Comparison of ENCODE assay signal across 8 cellular contexts in the genomic region with DNA sequence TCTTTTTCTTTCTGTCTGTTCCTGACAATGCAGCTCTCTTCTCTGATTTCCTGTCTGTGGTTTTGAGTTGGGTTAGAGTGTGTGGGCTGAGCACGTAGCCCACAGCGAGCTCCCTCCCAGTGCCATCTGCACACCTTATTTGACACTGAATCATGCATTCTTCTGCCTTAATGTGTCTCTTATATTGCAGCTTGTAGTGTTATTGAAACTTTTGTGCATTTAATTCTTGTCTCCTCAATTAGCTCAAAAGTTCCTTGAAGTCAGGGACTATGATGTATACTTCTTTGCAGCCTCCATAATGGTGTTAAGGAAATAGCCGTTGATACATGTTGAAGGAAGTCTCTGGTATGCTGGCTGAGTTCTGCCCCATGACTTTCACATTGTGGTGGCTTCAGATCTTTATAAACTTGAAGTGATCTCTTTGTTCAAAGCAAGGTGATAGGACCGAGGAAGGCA.
DNase-seq lines count a peak whose midpoint lies in the region; ATAC-seq and TF ChIP-seq lines count a peak whose summit lies in the region.

No MANE protein-coding gene starts in this region.

- CTCF ChIA-PET in activated naive CD4-positive, alpha-beta T cell treated with anti-CD3 and anti-CD28 coated beads for 36 hours (lab: Charles Lee), result interaction anchor here (0.5 to 1.0 kb wide), 6 partner anchors 18 to 805 kb away, joined by 3 to 4 read pairs (median 3); no protein-coding TSS in a partner anchor

- no peaks in the 10 kb centered on the region for H3K9me3 Mint-ChIP-seq in activated naive CD4-positive, alpha-beta T cell treated with anti-CD3 and anti-CD28 coated beads for 36 hours
- H3K9me3 Mint-ChIP-seq in glutamatergic neuron (ENCODE audit: unreplicated experiment), result no peaks in the 10 kb centered on the region

- TF ChIP-seq CTCF in glutamatergic neuron (IDR thresholded peaks at IDR 0.05; ENCODE audit: partially characterized antibody, unreplicated experiment), result no peak

- H3K4me3 Mint-ChIP-seq in activated naive CD4-positive, alpha-beta T cell treated with anti-CD3 and anti-CD28 coated beads for 36 hours, result no peak overlapping the region
- H3K4me3 Mint-ChIP-seq in glutamatergic neuron (ENCODE audit: unreplicated experiment), result no peak overlapping the region

- intact Hi-C loops in activated naive CD4-positive, alpha-beta T cell treated with anti-CD3 and anti-CD28 coated beads for 36 hours (cut with micrococcal nuclease), result loop anchor here (2.0 to 10.0 kb wide), 2 partner anchors 80 to 670 kb away; no protein-coding TSS in a partner anchor
- intact Hi-C loops in Right ventricle myocardium superior (cut with DNase I), result no loop called here

- peak overlapping the region; percentile 57 for H3K27ac Mint-ChIP-seq in activated naive CD4-positive, alpha-beta T cell treated with anti-CD3 and anti-CD28 coated beads for 36 hours
- no peak overlapping the region for H3K27ac Mint-ChIP-seq in glutamatergic neuron (ENCODE audit: unreplicated experiment)

- H3K27me3 Mint-ChIP-seq in activated naive CD4-positive, alpha-beta T cell treated with anti-CD3 and anti-CD28 coated beads for 36 hours (ENCODE audit: low read depth), result no peaks in the 10 kb centered on the region
- no peaks in the 10 kb centered on the region for H3K27me3 Mint-ChIP-seq in glutamatergic neuron (ENCODE audit: unreplicated experiment)

- peak; percentile 50 for DNase-seq in activated naive CD4-positive, alpha-beta T cell treated with anti-CD3 and anti-CD28 coated beads for 36 hours
- DNase-seq in activated naive CD4-positive, alpha-beta T cell (lab: John Stamatoyannopoulos, UW), result no peak
- peak; percentile 22 to 40 for DNase-seq in activated T-cell treated with anti-CD3 and anti-CD28 coated beads, Interleukin-2, amount 50 U/mL, for 48 hours
- DNase-seq in stimulated activated CD4-positive, alpha-beta T cell treated with anti-CD3 and anti-CD28 coated beads, TNF-alpha, amount 100 ng/mL, for 24 hours (ENCODE audit: low read depth in 3 of 3), result peak in 2 of 3 experiments; percentile 4 to 34
- DNase-seq in glutamatergic neuron (no peak), NCI-H1417 treated with DMSO at 0.1 percent for 48 hours (lab: John Stamatoyannopoulos, UW) (no peak), Right ventricle myocardium superior (no peak)

- peaks cover 62% of the 10 kb centered on the region for H3K4me1 Mint-ChIP-seq in activated naive CD4-positive, alpha-beta T cell treated with anti-CD3 and anti-CD28 coated beads for 36 hours (ENCODE audit: low read depth)
- H3K4me1 Mint-ChIP-seq in glutamatergic neuron (ENCODE audit: low read depth, unreplicated experiment), result peaks cover 4% of the 10 kb centered on the region

- ATAC-seq in HG03432 (IDR thresholded peaks at IDR 0.05; ENCODE audit: unreplicated experiment), result peak; percentile 86
- no peak for ATAC-seq in Right ventricle myocardium superior (ENCODE audit: poor library complexity)

- no peaks in the 10 kb centered on the region for H3K36me3 Mint-ChIP-seq in activated naive CD4-positive, alpha-beta T cell treated with anti-CD3 and anti-CD28 coated beads for 36 hours (ENCODE audit: low read depth)
- peaks cover 5% of the 10 kb centered on the region for H3K36me3 Mint-ChIP-seq in glutamatergic neuron (ENCODE audit: unreplicated experiment)

Comparison
In these comparisons a context has a peak if more than half of its experiments do, and no peak if none do; other contexts are left out.
1. DNase-seq: peak in activated naive CD4-positive, alpha-beta T cell treated with anti-CD3 and anti-CD28 coated beads for 36 hours (single experiment), activated T-cell treated with anti-CD3 and anti-CD28 coated beads, Interleukin-2, amount 50 U/mL, for 48 hours (2 of 2) and stimulated activated CD4-positive, alpha-beta T cell treated with anti-CD3 and anti-CD28 coated beads, TNF-alpha, amount 100 ng/mL, for 24 hours (2 of 3); none in activated naive CD4-positive, alpha-beta T cell (0 of 4), glutamatergic neuron (single experiment), NCI-H1417 treated with DMSO at 0.1 percent for 48 hours (single experiment) and Right ventricle myocardium superior (single experiment).